Comparison of ENCODE assay signal across 2 cellular contexts in the genomic region with DNA sequence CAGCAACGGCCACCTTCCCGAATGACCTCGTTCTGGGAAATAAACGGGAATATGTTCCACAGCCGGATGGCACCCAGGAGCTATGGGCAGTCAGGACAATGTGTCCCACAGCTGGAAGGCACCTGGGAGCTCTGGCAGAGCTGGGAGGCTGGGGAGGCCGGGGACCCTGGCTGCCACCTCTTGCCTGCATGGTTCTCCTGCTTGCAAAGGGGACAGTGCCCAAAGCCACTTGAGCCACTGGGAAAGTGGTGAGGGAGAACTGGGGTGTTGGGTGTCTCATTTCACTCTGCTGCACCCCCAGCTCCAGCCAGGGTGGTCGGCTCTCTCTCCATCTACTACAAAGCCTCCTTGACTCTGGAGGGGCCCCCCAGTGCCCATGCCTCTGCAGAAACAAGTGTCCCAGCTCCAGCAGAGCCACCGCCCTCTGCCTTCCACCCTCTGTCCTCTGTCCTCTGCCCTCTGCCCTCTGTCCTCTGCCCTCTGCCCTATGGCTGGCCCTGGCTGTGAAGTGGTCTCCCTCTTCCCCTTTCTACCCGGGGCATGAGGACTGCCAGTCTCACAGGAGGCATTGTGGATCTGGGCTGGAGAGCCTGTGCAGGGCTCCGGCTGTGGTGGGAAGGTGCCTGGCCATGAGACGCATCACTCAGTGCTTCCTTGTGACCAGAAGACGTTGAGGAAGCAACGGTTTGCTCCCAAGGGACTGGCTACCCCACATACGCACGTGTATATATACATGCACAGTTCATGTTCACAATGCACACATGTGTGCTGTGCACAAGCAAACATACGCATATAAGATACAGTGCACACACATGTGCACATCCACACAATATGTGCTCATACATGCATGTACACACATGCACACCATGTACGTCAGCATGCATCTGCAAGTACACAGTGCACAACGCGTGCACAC.
TF ChIP-seq lines count a peak whose summit lies in the region.

No MANE protein-coding gene starts in this region.

TF ChIP-seq in SK-N-SH, 30 proteins besides CTCF, POLR2A, EP300 and RAD21 (continued from another document):
- TF ChIP-seq ZBTB33 (IDR thresholded peaks at IDR 0.05; ENCODE audit: borderline replicate concordance, low read depth) (no peak), FOSL2 (IDR thresholded peaks at IDR 0.05; ENCODE audit: borderline replicate concordance, low read depth) (no peak), NRF1 (IDR thresholded peaks at IDR 0.05; ENCODE audit: low read depth, low read length) (no peak), GABPA (IDR thresholded peaks at IDR 0.05; ENCODE audit: low read depth) (no peak), JUND (IDR thresholded peaks at IDR 0.05) (no peak), TEAD4 (IDR thresholded peaks at IDR 0.05; ENCODE audit: borderline replicate concordance, insufficient read depth) (no peak), TAF1 (IDR thresholded peaks at IDR 0.05; ENCODE audit: borderline replicate concordance, low read depth, low read length) (no peak), SIN3A (IDR thresholded peaks at IDR 0.05; ENCODE audit: borderline replicate concordance, low read depth, low read length) (no peak)
- TF ChIP-seq, protein P1, sequence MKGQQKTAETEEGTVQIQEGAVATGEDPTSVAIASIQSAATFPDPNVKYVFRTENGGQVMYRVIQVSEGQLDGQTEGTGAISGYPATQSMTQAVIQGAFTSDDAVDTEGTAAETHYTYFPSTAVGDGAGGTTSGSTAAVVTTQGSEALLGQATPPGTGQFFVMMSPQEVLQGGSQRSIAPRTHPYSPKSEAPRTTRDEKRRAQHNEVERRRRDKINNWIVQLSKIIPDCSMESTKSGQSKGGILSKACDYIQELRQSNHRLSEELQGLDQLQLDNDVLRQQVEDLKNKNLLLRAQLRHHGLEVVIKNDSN (IDR thresholded peaks at IDR 0.05; ENCODE audit: borderline replicate concordance, low read depth), result no peak
- TF ChIP-seq, protein P2, sequence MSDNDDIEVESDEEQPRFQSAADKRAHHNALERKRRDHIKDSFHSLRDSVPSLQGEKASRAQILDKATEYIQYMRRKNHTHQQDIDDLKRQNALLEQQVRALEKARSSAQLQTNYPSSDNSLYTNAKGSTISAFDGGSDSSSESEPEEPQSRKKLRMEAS (IDR thresholded peaks at IDR 0.05; ENCODE audit: low read depth), result no peak

TF ChIP-seq in SK-N-SH treated with all-trans-retinoic acid at 6 μM for 48 hours, 23 proteins besides CTCF, POLR2A, EP300 and RAD21 (continued from another document):
- TF ChIP-seq PATZ1 (CRISPR knock-in tag; IDR thresholded peaks at IDR 0.05; ENCODE audit: borderline replicate concordance), result no peak
- TF ChIP-seq, protein P3, sequence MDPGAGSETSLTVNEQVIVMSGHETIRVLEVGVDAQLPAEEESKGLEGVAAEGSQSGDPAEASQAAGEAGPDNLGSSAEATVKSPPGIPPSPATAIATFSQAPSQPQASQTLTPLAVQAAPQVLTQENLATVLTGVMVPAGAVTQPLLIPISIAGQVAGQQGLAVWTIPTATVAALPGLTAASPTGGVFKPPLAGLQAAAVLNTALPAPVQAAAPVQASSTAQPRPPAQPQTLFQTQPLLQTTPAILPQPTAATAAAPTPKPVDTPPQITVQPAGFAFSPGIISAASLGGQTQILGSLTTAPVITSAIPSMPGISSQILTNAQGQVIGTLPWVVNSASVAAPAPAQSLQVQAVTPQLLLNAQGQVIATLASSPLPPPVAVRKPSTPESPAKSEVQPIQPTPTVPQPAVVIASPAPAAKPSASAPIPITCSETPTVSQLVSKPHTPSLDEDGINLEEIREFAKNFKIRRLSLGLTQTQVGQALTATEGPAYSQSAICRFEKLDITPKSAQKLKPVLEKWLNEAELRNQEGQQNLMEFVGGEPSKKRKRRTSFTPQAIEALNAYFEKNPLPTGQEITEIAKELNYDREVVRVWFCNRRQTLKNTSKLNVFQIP (CRISPR knock-in tag; IDR thresholded peaks at IDR 0.05; ENCODE audit: borderline replicate concordance, low read depth), result no peak
- no peak for TF ChIP-seq PPARA (CRISPR knock-in tag; IDR thresholded peaks at IDR 0.05; ENCODE audit: borderline replicate concordance)
- no peak for TF ChIP-seq OSR1 (CRISPR knock-in tag; IDR thresholded peaks at IDR 0.05)
- TF ChIP-seq ISL1 (CRISPR knock-in tag; IDR thresholded peaks at IDR 0.05), result no peak
- TF ChIP-seq ARNTL (CRISPR knock-in tag; IDR thresholded peaks at IDR 0.05; ENCODE audit: borderline replicate concordance, low read depth), result no peak
- TF ChIP-seq, protein P4, sequence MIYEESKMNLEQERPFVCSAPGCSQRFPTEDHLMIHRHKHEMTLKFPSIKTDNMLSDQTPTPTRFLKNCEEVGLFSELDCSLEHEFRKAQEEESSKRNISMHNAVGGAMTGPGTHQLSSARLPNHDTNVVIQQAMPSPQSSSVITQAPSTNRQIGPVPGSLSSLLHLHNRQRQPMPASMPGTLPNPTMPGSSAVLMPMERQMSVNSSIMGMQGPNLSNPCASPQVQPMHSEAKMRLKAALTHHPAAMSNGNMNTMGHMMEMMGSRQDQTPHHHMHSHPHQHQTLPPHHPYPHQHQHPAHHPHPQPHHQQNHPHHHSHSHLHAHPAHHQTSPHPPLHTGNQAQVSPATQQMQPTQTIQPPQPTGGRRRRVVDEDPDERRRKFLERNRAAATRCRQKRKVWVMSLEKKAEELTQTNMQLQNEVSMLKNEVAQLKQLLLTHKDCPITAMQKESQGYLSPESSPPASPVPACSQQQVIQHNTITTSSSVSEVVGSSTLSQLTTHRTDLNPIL (CRISPR knock-in tag; IDR thresholded peaks at IDR 0.05; ENCODE audit: low read depth), result no peak
- no peak for TF ChIP-seq ZNF8 (CRISPR knock-in tag; IDR thresholded peaks at IDR 0.05)
- TF ChIP-seq TCF4 (CRISPR knock-in tag; IDR thresholded peaks at IDR 0.05; ENCODE audit: borderline replicate concordance), result no peak
- TF ChIP-seq ZNF70 (CRISPR knock-in tag; IDR thresholded peaks at IDR 0.05), result no peak
- no peak for TF ChIP-seq BACH2 (CRISPR knock-in tag; IDR thresholded peaks at IDR 0.05; ENCODE audit: borderline replicate concordance)
- no peak for TF ChIP-seq CSDC2 (CRISPR knock-in tag; IDR thresholded peaks at IDR 0.05)
- TF ChIP-seq ZFP30 (CRISPR knock-in tag; IDR thresholded peaks at IDR 0.05), result no peak
- no peak for TF ChIP-seq ZC3H10 (CRISPR knock-in tag; IDR thresholded peaks at IDR 0.05)
- no peak for TF ChIP-seq CSRNP3 (CRISPR knock-in tag; IDR thresholded peaks at IDR 0.05)
- TF ChIP-seq ESRRG (CRISPR knock-in tag; IDR thresholded peaks at IDR 0.05), result no peak
- TF ChIP-seq TOX (CRISPR knock-in tag; IDR thresholded peaks at IDR 0.05; ENCODE audit: borderline replicate concordance), result no peak
